ENCODE assay signal across 16 cellular contexts in the genomic region with DNA sequence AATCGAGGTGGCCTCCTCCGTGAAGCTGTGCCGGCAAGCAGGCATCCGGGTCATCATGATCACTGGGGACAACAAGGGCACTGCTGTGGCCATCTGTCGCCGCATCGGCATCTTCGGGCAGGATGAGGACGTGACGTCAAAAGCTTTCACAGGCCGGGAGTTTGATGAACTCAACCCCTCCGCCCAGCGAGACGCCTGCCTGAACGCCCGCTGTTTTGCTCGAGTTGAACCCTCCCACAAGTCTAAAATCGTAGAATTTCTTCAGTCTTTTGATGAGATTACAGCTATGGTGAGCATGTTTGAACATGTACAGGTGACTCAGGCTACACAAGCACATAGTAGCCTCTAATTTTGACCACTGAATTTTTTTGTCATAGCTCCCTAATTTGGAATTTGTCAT. TPM values are rescaled to one million over a fixed set of nuclear protein-coding genes. Genes with fewer than 3 reads are reported as not detected.
DNase-seq lines count a peak whose midpoint lies in the region; ATAC-seq, FAIRE-seq and TF ChIP-seq lines count a peak whose summit lies in the region.
"Had no signal": no experiment of that assay in that cellular context is flagged by ENCODE, and none has a peak within 500 bp of the region (broad histone marks: within the 10 kb centered on the region; RNA-seq: fewer than 3 reads in every experiment).

No MANE protein-coding gene starts in this region.

- intact Hi-C loops in GM12878 (cut with micrococcal nuclease; ENCODE audit: unreplicated experiment) (no loop called here), CD14-positive monocyte (cut with micrococcal nuclease) (no loop called here)

- H3K27me3 Mint-ChIP-seq in stimulated activated naive CD8-positive, alpha-beta T cell treated with anti-CD3 and anti-CD28 coated beads, Interleukin-15, Interleukin-2, amounts not matched to agents 100 ng/mL and 50 ng/mL, for 24 hours: no peaks in the 10 kb centered on the region
- H3K27me3 Mint-ChIP-seq in stimulated activated naive CD8-positive, alpha-beta T cell treated with anti-CD3 and anti-CD28 coated beads, Interleukin-15, amount 100 ng/mL, for 72 hours: no peaks in the 10 kb centered on the region
- no peaks in the 10 kb centered on the region for H3K27me3 Mint-ChIP-seq in chondrocyte (ENCODE audit: low read depth)
- H3K27me3 Mint-ChIP-seq in CD14-positive monocyte (ENCODE audit: low read depth in 3 of 3): no peaks in the 10 kb centered on the region
- H3K27me3 Mint-ChIP-seq: activated CD4-positive, alpha-beta T cell treated with anti-CD3 and anti-CD28 coated beads for 36 hours had no signal

- no peaks in the 10 kb centered on the region for H3K79me2 ChIP-seq in GM12878 (ENCODE audit: control insufficient read depth, insufficient read depth, low read length)

- TF ChIP-seq RAD21 in GM12878 (IDR thresholded peaks at IDR 0.05; ENCODE audit: insufficient read depth, low read depth, low read length): no peak

- H3K4me3 Mint-ChIP-seq in stimulated activated naive CD8-positive, alpha-beta T cell treated with anti-CD3 and anti-CD28 coated beads, Interleukin-15, Interleukin-2, amounts not matched to agents 100 ng/mL and 50 ng/mL, for 24 hours: no peak overlapping the region
- H3K4me3 Mint-ChIP-seq in stimulated activated naive CD8-positive, alpha-beta T cell treated with anti-CD3 and anti-CD28 coated beads, Interleukin-15, amount 100 ng/mL, for 72 hours: no peak overlapping the region
- H3K4me3 Mint-ChIP-seq in chondrocyte (ENCODE audit: unreplicated experiment): no peak overlapping the region
- H3K4me3 Mint-ChIP-seq in CD14-positive monocyte: no peak overlapping the region
- H3K4me3 Mint-ChIP-seq: activated CD4-positive, alpha-beta T cell treated with anti-CD3 and anti-CD28 coated beads for 36 hours; activated T-cell treated with anti-CD3 and anti-CD28 coated beads, Interleukin-2, amount 50 U/mL, for 4 hours had no signal

- H3K4me1 ChIP-seq in GM12878 (ENCODE audit: control insufficient read depth, insufficient read depth, low read length): 0 out of 2 replicates have a peak, but pooled peaks cover 4% of the 10 kb centered on the region

- H2AFZ ChIP-seq in GM12878 (ENCODE audit: control insufficient read depth, low read depth, low read length): no peak overlapping the region

- CTCF ChIA-PET in GM12878 (lab: Yijun Ruan, JAX): interaction anchor here (0.8 to 1.7 kb wide), 2 partner anchors 11 to 239 kb away, joined by 4 to 6 read pairs; no protein-coding TSS in a partner anchor

- H3K4me1 Mint-ChIP-seq in stimulated activated naive CD8-positive, alpha-beta T cell treated with anti-CD3 and anti-CD28 coated beads, Interleukin-15, Interleukin-2, amounts not matched to agents 100 ng/mL and 50 ng/mL, for 24 hours (ENCODE audit: low read depth): no peaks in the 10 kb centered on the region
- H3K4me1 Mint-ChIP-seq in stimulated activated naive CD8-positive, alpha-beta T cell treated with anti-CD3 and anti-CD28 coated beads, Interleukin-15, amount 100 ng/mL, for 72 hours: no peaks in the 10 kb centered on the region
- H3K4me1 Mint-ChIP-seq in chondrocyte (ENCODE audit: low read depth) (peaks cover 3% of the 10 kb centered on the region), CD14-positive monocyte (peaks cover 13% of the 10 kb centered on the region)
- H3K4me1 Mint-ChIP-seq: activated CD4-positive, alpha-beta T cell treated with anti-CD3 and anti-CD28 coated beads for 36 hours had no signal

- TF ChIP-seq POLR2A in GM12878 (IDR thresholded peaks at IDR 0.05; ENCODE audit: low read depth, low read length): peak; percentile 45; the same call in 1 of the 2 replicates

- in situ Hi-C loops in GM12878 (cut with MboI): no loop called here

- RAD21 ChIA-PET in GM12878 (lab: Charles Lee; ENCODE audit: unreplicated experiment): no interaction called here

- H3K27ac Mint-ChIP-seq in stimulated activated naive CD8-positive, alpha-beta T cell treated with anti-CD3 and anti-CD28 coated beads, Interleukin-15, Interleukin-2, amounts not matched to agents 100 ng/mL and 50 ng/mL, for 24 hours: peak overlapping the region; percentile 21
- peak overlapping the region in 1 of 2 donors; percentile 68 for H3K27ac Mint-ChIP-seq in stimulated activated naive CD8-positive, alpha-beta T cell treated with anti-CD3 and anti-CD28 coated beads, Interleukin-15, amount 100 ng/mL, for 72 hours
- H3K27ac Mint-ChIP-seq in chondrocyte (ENCODE audit: unreplicated experiment) (no peak overlapping the region), CD14-positive monocyte (peak overlapping the region in 1 of 7 donors; percentile 9)
- H3K27ac Mint-ChIP-seq: activated CD4-positive, alpha-beta T cell treated with anti-CD3 and anti-CD28 coated beads for 36 hours had no signal

- no peak for TF ChIP-seq EP300 in GM12878 (IDR thresholded peaks at IDR 0.05; ENCODE audit: borderline replicate concordance in 1 of 2, control insufficient read depth in 1 of 2, low read depth in 2 of 2, low read length in 2 of 2)

- no peaks in the 10 kb centered on the region for H3K9me3 Mint-ChIP-seq in stimulated activated naive CD8-positive, alpha-beta T cell treated with anti-CD3 and anti-CD28 coated beads, Interleukin-15, Interleukin-2, amounts not matched to agents 100 ng/mL and 50 ng/mL, for 24 hours
- H3K9me3 Mint-ChIP-seq in stimulated activated naive CD8-positive, alpha-beta T cell treated with anti-CD3 and anti-CD28 coated beads, Interleukin-15, amount 100 ng/mL, for 72 hours: no peaks in the 10 kb centered on the region
- H3K9me3 Mint-ChIP-seq in chondrocyte (ENCODE audit: low read depth): no peaks in the 10 kb centered on the region
- H3K9me3 Mint-ChIP-seq in CD14-positive monocyte: no peaks in the 10 kb centered on the region
- H3K9me3 Mint-ChIP-seq: activated T-cell treated with anti-CD3 and anti-CD28 coated beads, Interleukin-2, amount 50 U/mL, for 4 hours had no signal

- H3K36me3 ChIP-seq in GM12878 (ENCODE audit: control insufficient read depth in 2 of 2, insufficient read depth in 2 of 2, low read length in 1 of 2): peaks cover 61 to 73% of the 10 kb centered on the region in 2 experiments

- no peaks in the 10 kb centered on the region for H4K20me1 ChIP-seq in GM12878 (ENCODE audit: control insufficient read depth, insufficient read depth)

- no peak overlapping the region for H3K4me2 ChIP-seq in GM12878 (ENCODE audit: control insufficient read depth, insufficient read depth)

- TF ChIP-seq CTCF in GM12878 (IDR thresholded peaks at IDR 0.05 in 2 of 3, conservative IDR thresholded peaks at IDR 0.05 in 1 of 3; ENCODE audit: control insufficient read depth in 2 of 3, extremely low read depth in 1 of 3, insufficient read depth in 1 of 3, low read depth in 3 of 3, low read length in 3 of 3) (no peak), chondrocyte (IDR thresholded peaks at IDR 0.05) (no peak), CD14-positive monocyte (IDR thresholded peaks at IDR 0.05) (no peak)

- DNase-seq in stimulated activated naive CD8-positive, alpha-beta T cell treated with anti-CD3 and anti-CD28 coated beads, Interleukin-15, amount 100 ng/mL, for 72 hours: no peak
- DNase-seq in GM12878 (ENCODE audit: low read depth, low spot score) (no peak), islet precursor cell (peak; percentile 46), chondrocyte (ENCODE audit: low spot score) (no peak), 8988T (no peak), CD14-positive monocyte (ENCODE audit: low spot score) (no peak)
- DNase-seq: activated CD4-positive, alpha-beta T cell treated with anti-CD3 and anti-CD28 coated beads for 36 hours; activated T-cell treated with anti-CD3 and anti-CD28 coated beads, Interleukin-2, amount 50 U/mL, for 4 hours; GDM1; NCI-H1694 treated with DMSO at 0.1 percent for 48 hours; nucleus accumbens; stimulated activated CD4-positive, alpha-beta T cell treated with anti-CD3 and anti-CD28 coated beads, Interleukin-4, amount 100 ng/mL, for 1 hour; T-helper 9 cell had no signal

- peaks cover 92% of the 10 kb centered on the region for H3K36me3 Mint-ChIP-seq in stimulated activated naive CD8-positive, alpha-beta T cell treated with anti-CD3 and anti-CD28 coated beads, Interleukin-15, Interleukin-2, amounts not matched to agents 100 ng/mL and 50 ng/mL, for 24 hours (ENCODE audit: low read depth)
- H3K36me3 Mint-ChIP-seq in chondrocyte (ENCODE audit: low read depth): peaks cover 69% of the 10 kb centered on the region
- peaks cover 97 to 100% of the 10 kb centered on the region in 2 donors for H3K36me3 Mint-ChIP-seq in CD14-positive monocyte

- ATAC-seq in stimulated activated naive CD8-positive, alpha-beta T cell treated with anti-CD3 and anti-CD28 coated beads, Interleukin-15, amount 100 ng/mL, for 72 hours: no peak
- ATAC-seq in GM12878: no peak
- ATAC-seq: activated CD4-positive, alpha-beta T cell treated with anti-CD3 and anti-CD28 coated beads for 36 hours; activated T-cell treated with anti-CD3 and anti-CD28 coated beads, Interleukin-2, amount 50 U/mL, for 4 hours had no signal

- no TSS peak for BruUV-seq in GM12878 (replicated peaks; lab: Mats Ljungman, UMichigan)

- no peak overlapping the region for H3K4me3 ChIP-seq in GM12878

- FAIRE-seq in GM12878 (lab: Jason Lieb, UNC): no peak
- FAIRE-seq: D721Med, islet of Langerhans had no signal

- over 99% methylated on average over 18 of the region's 18 CpGs for WGBS in GM12878 (ENCODE audit: insufficient coverage, insufficient replicate concordance, low lambda C conversion rate, missing lambda C conversion rate)

- POLR2A ChIA-PET in GM12878 (lab: Charles Lee): no interaction called here

- H3K9ac ChIP-seq in GM12878 (ENCODE audit: control insufficient read depth, insufficient read depth, low read length): no peak overlapping the region

- no peaks in the 10 kb centered on the region for H3K9me3 ChIP-seq in GM12878 (replicated peaks; ENCODE audit: control insufficient read depth, insufficient read depth, low read length)

- H3K27ac ChIP-seq in GM12878 (ENCODE audit: control insufficient read depth, insufficient read depth): no peak overlapping the region

- SMC1A ChIA-PET in GM12878 (lab: Charles Lee; ENCODE audit: uncharacterized antibody, unreplicated experiment): interaction anchor here (0.7 to 1.0 kb wide), 2 partner anchors 10 to 91 kb away, joined by 3 read pairs; no protein-coding TSS in a partner anchor

- H3K27me3 ChIP-seq in GM12878 (replicated peaks in 1 of 2; ENCODE audit: control insufficient read depth in 2 of 2, insufficient read depth in 2 of 2, low read length in 1 of 2): no peaks in the 10 kb centered on the region

RNA-seq across cellular contexts. Expression of gene ATP2A2, which starts 59.7 kb away (rescaled TPM):
- total RNA-seq in GM12878 (2013; cell fraction: nucleolus; rRNA removed): 177 and 186 TPM in 2 replicates
- total RNA-seq in GM12878 (2014; rRNA removed) (74.9 and 80.2 TPM in 2 replicates), GM12878 (2014; rRNA removed; fragmentation: Illumina TruSeq; extraction: Trizol) (31.7 and 33.3 TPM in 2 replicates), GM12878 (2021) (120 and 133 TPM in 2 replicates), chondrocyte (163 to 218 TPM (median 216 TPM) in 3 replicates)
- polyA plus RNA-seq in GM12878 (2011; ENCODE audit: low read depth): 57.9 TPM
- polyA plus RNA-seq in GM12878 (2011; rRNA removed) (25.3 and 35.5 TPM in 2 replicates), GM12878 (2014; fragmentation: Illumina TruSeq; extraction: Trizol) (87.0 and 91.5 TPM in 2 replicates), GM12878 (2014; fragmentation: Nextera tagmentation; extraction: Ambion mirVana) (1 to 10 TPM; 3.7 to 5.1 TPM), GM12878 (2014; rRNA removed) (44.6 and 48.0 TPM in 2 replicates), GM12878 (2016; fragmentation: Nextera tagmentation; extraction: Ambion mirVana) (10 to 100 TPM; 23.7 to 29.1 TPM), CD14-positive monocyte (1 to 10 TPM; 4.5 to 6.9 TPM)
- 20.9 and 28.4 TPM in 2 replicates for polyA plus RNA-seq in GM12878 (2011; cell fraction: cytosol; rRNA removed)
- 107 and 121 TPM in 2 replicates for polyA plus RNA-seq in GM12878 (2011; cell fraction: nucleus; rRNA removed)
- 65.9 and 70.6 TPM in 2 replicates for polyA plus RNA-seq in GM12878 (2012)
- polyA minus RNA-seq in GM12878 (2011; rRNA and poly(A)+ RNA removed): 53.8 and 71.5 TPM in 2 replicates
- polyA minus RNA-seq in GM12878 (2011; cell fraction: cytosol; rRNA and poly(A)+ RNA removed): 29.8 and 34.0 TPM in 2 replicates
- polyA minus RNA-seq in GM12878 (2011; cell fraction: nucleus; rRNA and poly(A)+ RNA removed): 56.6 and 89.7 TPM in 2 replicates
